9 cellular contexts compared by ENCODE assay signal in genomic region chr3:151135548-151136337, GRCh38. TPM values are rescaled to one million over a fixed set of nuclear protein-coding genes. Genes with fewer than 3 reads are reported as not detected.
DNase-seq lines count a peak whose midpoint lies in the region; ATAC-seq, FAIRE-seq and TF ChIP-seq lines count a peak whose summit lies in the region.
"Had no signal": no experiment of that assay in that cellular context is flagged by ENCODE, and none has a peak within 500 bp of the region (broad histone marks: within the 10 kb centered on the region; RNA-seq: fewer than 3 reads in every experiment).

No MANE protein-coding gene starts in this region.

- no peak overlapping the region for H2BK120ac ChIP-seq in trophoblast cell (ENCODE audit: insufficient read depth, low read length, poor library complexity)

- no peaks in the 10 kb centered on the region for H3K79me2 ChIP-seq in trophoblast cell (ENCODE audit: control insufficient read depth, insufficient read depth, low read length, poor library complexity)

- H3K4me3 ChIP-seq in trophoblast cell (ENCODE audit: low read depth, low read length) = no peak overlapping the region

- H3K4me1 ChIP-seq in trophoblast cell (ENCODE audit: control insufficient read depth in 1 of 2, insufficient read depth in 2 of 2, low read length in 2 of 2) = no peaks in the 10 kb centered on the region

- no peak overlapping the region for H2AK5ac ChIP-seq in trophoblast cell (ENCODE audit: low read length)

- H3K79me1 ChIP-seq in trophoblast cell (ENCODE audit: low read length) = no peaks in the 10 kb centered on the region

- H2BK12ac ChIP-seq in trophoblast cell (ENCODE audit: low read length) = no peak overlapping the region

- DNase-seq in activated CD8-positive, alpha-beta T cell treated with anti-CD3 and anti-CD28 coated beads for 36 hours = peak; percentile 77
- DNase-seq in trophoblast cell (no peak), frontal cortex (ENCODE audit: low spot score in 2 of 2) (no peak), RCC 7860 (ENCODE audit: low spot score) (no peak), RWPE1 (ENCODE audit: low spot score) (no peak)

- H3K14ac ChIP-seq in trophoblast cell (ENCODE audit: low read length) = no peak overlapping the region

- no peak for TF ChIP-seq CTCF in activated CD8-positive, alpha-beta T cell treated with anti-CD3 and anti-CD28 coated beads for 36 hours (IDR thresholded peaks at IDR 0.05)
- no peak for TF ChIP-seq CTCF in RWPE1 (conservative IDR thresholded peaks at IDR 0.05; ENCODE audit: low read depth)

- H3K27ac ChIP-seq in trophoblast cell (ENCODE audit: low read depth, low read length) (no peak overlapping the region), RWPE1 (no peak overlapping the region)

- peak; percentile 72 for ATAC-seq in GM18511 (IDR thresholded peaks at IDR 0.05; ENCODE audit: unreplicated experiment)
- ATAC-seq in HG03520 (IDR thresholded peaks at IDR 0.05; ENCODE audit: unreplicated experiment) = peak; percentile 47
- peak; percentile 95 for ATAC-seq in activated CD8-positive, alpha-beta T cell treated with anti-CD3 and anti-CD28 coated beads for 36 hours
- no peak for ATAC-seq in HG02588 (IDR thresholded peaks at IDR 0.05; ENCODE audit: unreplicated experiment)

- WGBS in trophoblast cell (ENCODE audit: extremely low coverage, insufficient coverage, insufficient read length) = no CpG with 5 or more reads among the region's 5 CpGs

- FAIRE-seq in frontal cortex (lab: Jason Lieb, UNC) (no peak), RCC 7860 (lab: Jason Lieb, UNC) (no peak)

- H4K91ac ChIP-seq in trophoblast cell (ENCODE audit: low read depth, low read length) = no peak overlapping the region

- no peaks in the 10 kb centered on the region for H3K27me3 ChIP-seq in trophoblast cell (ENCODE audit: insufficient read depth, low read length)

- H3K9ac ChIP-seq in trophoblast cell (ENCODE audit: low read length) = no peak overlapping the region

- no peak overlapping the region for H4K12ac ChIP-seq in trophoblast cell (ENCODE audit: low read depth, low read length)

- H4K8ac ChIP-seq in trophoblast cell (ENCODE audit: low read depth, low read length) = no peak overlapping the region

- no peak overlapping the region for H3K23ac ChIP-seq in trophoblast cell (ENCODE audit: low read length)

- H2BK5ac ChIP-seq in trophoblast cell (ENCODE audit: low read depth, low read length, poor library complexity) = no peak overlapping the region

- no peak overlapping the region for H3K4ac ChIP-seq in trophoblast cell (ENCODE audit: low read depth, low read length)

- POLR2A ChIA-PET in activated CD8-positive, alpha-beta T cell treated with anti-CD3 and anti-CD28 coated beads for 36 hours (lab: Charles Lee) = interaction anchor here (0.7 to 1.5 kb wide), 4 partner anchors 8 to 171 kb away, joined by 3 read pairs; no protein-coding TSS in a partner anchor
- POLR2A ChIA-PET in RWPE1 (lab: Yijun Ruan, JAX; ENCODE audit: low non-redundant PET) = no interaction called here

- intact Hi-C loops in activated CD8-positive, alpha-beta T cell treated with anti-CD3 and anti-CD28 coated beads for 36 hours (cut with micrococcal nuclease) = no loop called here

- H3K18ac ChIP-seq in trophoblast cell (ENCODE audit: low read length) = peak overlapping the region; percentile 8

- H3K36me3 ChIP-seq in trophoblast cell (ENCODE audit: control insufficient read depth in 1 of 2, insufficient read depth in 2 of 2, low read length in 2 of 2) = peaks cover 2 to 5% of the 10 kb centered on the region in 2 experiments

- no peaks in the 10 kb centered on the region for H3K36me3 Mint-ChIP-seq in activated CD8-positive, alpha-beta T cell treated with anti-CD3 and anti-CD28 coated beads for 36 hours (ENCODE audit: low read depth)

- H3K9me3 Mint-ChIP-seq in activated CD8-positive, alpha-beta T cell treated with anti-CD3 and anti-CD28 coated beads for 36 hours = no peaks in the 10 kb centered on the region
- H3K9me3 Mint-ChIP-seq: dendritic cell treated with granulocyte-macrophage colony-stimulating factor and Interleukin-4, amounts not matched to agents 40 ng/mL and 50 ng/mL, for 4 days had no signal

- no peaks in the 10 kb centered on the region for H3K9me3 ChIP-seq in trophoblast cell (ENCODE audit: insufficient read depth, low read depth, low read length)

- CTCF ChIA-PET in activated CD8-positive, alpha-beta T cell treated with anti-CD3 and anti-CD28 coated beads for 36 hours (lab: Charles Lee) = interaction anchor here (0.7 to 5.1 kb wide), 6 partner anchors 9 to 210 kb away, joined by 3 to 19 read pairs (median 6); partner anchors contain the start of gene MED12L
- CTCF ChIA-PET in RWPE1 (lab: Yijun Ruan, JAX) = interaction anchor here (0.5 kb wide), 1 partner anchor 71 kb away, joined by 3 read pairs; no protein-coding TSS in a partner anchor

- peak overlapping the region; percentile 67 for H3K27ac Mint-ChIP-seq in activated CD8-positive, alpha-beta T cell treated with anti-CD3 and anti-CD28 coated beads for 36 hours
- H3K27ac Mint-ChIP-seq: dendritic cell treated with granulocyte-macrophage colony-stimulating factor and Interleukin-4, amounts not matched to agents 40 ng/mL and 50 ng/mL, for 4 days had no signal

- H3K4me2 ChIP-seq in trophoblast cell (ENCODE audit: low read length) = no peak overlapping the region

- no peak overlapping the region for H2AFZ ChIP-seq in trophoblast cell (ENCODE audit: insufficient read depth, low read length, poor library complexity)

- no peak overlapping the region for H3K4me3 Mint-ChIP-seq in activated CD8-positive, alpha-beta T cell treated with anti-CD3 and anti-CD28 coated beads for 36 hours
- H3K4me3 Mint-ChIP-seq: dendritic cell treated with granulocyte-macrophage colony-stimulating factor and Interleukin-4, amounts not matched to agents 40 ng/mL and 50 ng/mL, for 4 days had no signal

- H3K4me1 Mint-ChIP-seq in activated CD8-positive, alpha-beta T cell treated with anti-CD3 and anti-CD28 coated beads for 36 hours (ENCODE audit: low read depth) = peaks cover 18% of the 10 kb centered on the region

- H3K27me3 Mint-ChIP-seq in activated CD8-positive, alpha-beta T cell treated with anti-CD3 and anti-CD28 coated beads for 36 hours = no peaks in the 10 kb centered on the region

RNA-seq across cellular contexts. Expression of gene MED12L, which starts 50.3 kb away (rescaled TPM):
- total RNA-seq in activated CD8-positive, alpha-beta T cell treated with anti-CD3 and anti-CD28 coated beads for 36 hours = 1 to 10 TPM; 2.9 to 3.4 TPM
- 45.5 and 47.4 TPM in 2 replicates for polyA plus RNA-seq in trophoblast cell (2013)
- total RNA-seq in frontal cortex = 6.1 TPM
